In the genomic region with DNA sequence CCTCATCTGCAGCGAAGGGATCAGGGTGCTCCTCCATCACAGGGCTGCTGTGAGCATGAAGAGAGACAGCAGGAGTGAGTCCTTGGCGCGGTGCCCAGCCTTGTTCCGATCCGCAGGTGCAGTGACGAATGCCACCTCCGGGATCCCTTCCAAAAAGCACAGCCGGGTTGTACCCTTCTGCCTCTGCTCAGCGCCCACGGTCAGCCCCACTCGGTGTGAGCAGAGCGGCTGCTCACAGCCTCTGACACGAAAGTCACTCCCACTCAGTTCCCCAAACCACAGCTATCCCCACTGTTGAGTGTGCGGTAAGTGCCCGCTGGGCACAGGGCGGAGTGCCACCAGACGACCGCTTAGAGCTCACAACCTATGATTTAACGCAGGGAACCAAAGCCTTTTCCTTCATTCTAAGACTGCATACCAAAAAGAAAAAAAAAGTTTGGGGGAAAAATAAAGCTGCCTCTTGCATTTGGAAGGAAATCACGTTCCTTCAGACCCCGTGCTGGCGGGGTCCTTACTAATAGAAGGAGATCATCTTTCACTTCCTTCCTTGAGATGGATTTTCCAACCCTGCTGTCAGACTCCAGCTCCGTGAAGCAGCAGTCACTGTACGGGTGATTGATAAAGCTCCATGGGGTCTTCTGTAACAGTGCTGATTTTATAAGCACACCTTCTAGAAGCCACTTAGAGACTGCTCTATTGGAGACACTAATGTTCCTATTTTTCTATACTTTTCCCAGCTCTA, we compare ENCODE assay signal across 11 cellular contexts. TPM values are rescaled to one million over a fixed set of nuclear protein-coding genes. Genes with fewer than 3 reads are reported as not detected.
DNase-seq lines count a peak whose midpoint lies in the region; ATAC-seq and TF ChIP-seq lines count a peak whose summit lies in the region.
"Had no signal": no experiment of that assay in that cellular context is flagged by ENCODE, and none has a peak within 500 bp of the region (broad histone marks: within the 10 kb centered on the region; RNA-seq: fewer than 3 reads in every experiment).

No MANE protein-coding gene starts in this region.

- H3K4me3 ChIP-seq in DND-41 (ENCODE audit: low read depth in 1 of 2, low read length in 2 of 2) = peak overlapping the region in 1 of 2 experiments; percentile 12; a peak in 1 of 4 replicates
- H3K4me3 ChIP-seq in SK-N-MC = peak overlapping the region; percentile 55
- no peak overlapping the region for H3K4me3 ChIP-seq in vagina

- peaks cover 24% of the 10 kb centered on the region for H3K4me1 ChIP-seq in DND-41 (ENCODE audit: insufficient read depth, low read length)
- no peaks in the 10 kb centered on the region for H3K4me1 ChIP-seq in vagina

- intact Hi-C loops in vagina (cut with DNase I) = no loop called here

- H3K27ac ChIP-seq in DND-41 (ENCODE audit: low read length) (no peak overlapping the region), SK-N-MC (no peak overlapping the region), vagina (no peak overlapping the region)

- peak; percentile 76 for ATAC-seq in DND-41 (ENCODE audit: insufficient read depth, low read depth)
- no peak for ATAC-seq in HG03039 (IDR thresholded peaks at IDR 0.05; ENCODE audit: unreplicated experiment)
- no peak for ATAC-seq in GM18868 (IDR thresholded peaks at IDR 0.05; ENCODE audit: unreplicated experiment)

- H3K27ac Mint-ChIP-seq in neural crest cell (ENCODE audit: unreplicated experiment) = peak overlapping the region; percentile 85
- H3K27ac Mint-ChIP-seq: T-cell had no signal

- no peak overlapping the region for H2AFZ ChIP-seq in DND-41 (ENCODE audit: low read depth, low read length)

- no peak overlapping the region for H3K4me3 Mint-ChIP-seq in neural crest cell
- H3K4me3 Mint-ChIP-seq: T-cell had no signal

- TF ChIP-seq CTCF in DND-41 (IDR thresholded peaks at IDR 0.05; ENCODE audit: borderline replicate concordance, extremely low read depth, low read length, poor library complexity, severe bottlenecking) = no peak
- no peak for TF ChIP-seq CTCF in neural crest cell (conservative IDR thresholded peaks at IDR 0.05)
- no peak for TF ChIP-seq CTCF in vagina (IDR thresholded peaks at IDR 0.05)

- peak overlapping the region; percentile 57 for H3K4me2 ChIP-seq in DND-41 (ENCODE audit: insufficient read depth, low read length)

- H3K9ac ChIP-seq in DND-41 (ENCODE audit: low read depth, low read length) = no peak overlapping the region
- peak overlapping the region; percentile 15 for H3K9ac ChIP-seq in SK-N-MC (ENCODE audit: insufficient read length)

- H3K36me3 ChIP-seq in DND-41 (ENCODE audit: insufficient read depth, low read length) (no peaks in the 10 kb centered on the region), SK-N-MC (ENCODE audit: insufficient read depth, low read length) (no peaks in the 10 kb centered on the region), vagina (no peaks in the 10 kb centered on the region)

- H3K4me1 Mint-ChIP-seq in neural crest cell = peaks cover 6% of the 10 kb centered on the region
- H3K4me1 Mint-ChIP-seq: T-cell had no signal

- no peak for TF ChIP-seq POLR2A in vagina (IDR thresholded peaks at IDR 0.05)

- peaks cover 3% of the 10 kb centered on the region for H3K9me3 Mint-ChIP-seq in neural crest cell
- H3K9me3 Mint-ChIP-seq: T-cell had no signal

- no peaks in the 10 kb centered on the region for H4K20me1 ChIP-seq in DND-41 (ENCODE audit: insufficient read depth, low read length)

- peaks cover 3% of the 10 kb centered on the region for H3K36me3 Mint-ChIP-seq in neural crest cell (ENCODE audit: low read depth)
- H3K36me3 Mint-ChIP-seq: T-cell had no signal

- H3K9me3 ChIP-seq in DND-41 (ENCODE audit: insufficient read depth, low read length, severe bottlenecking) (no peaks in the 10 kb centered on the region), SK-N-MC (ENCODE audit: low read depth, low read length) (no peaks in the 10 kb centered on the region), vagina (no peaks in the 10 kb centered on the region)

- DNase-seq in DND-41 (peak; percentile 67), NCI-H1105 (lab: John Stamatoyannopoulos, UW) (peak; percentile 60), SK-N-MC (ENCODE audit: low read depth, low spot score) (no peak), neural crest cell (ENCODE audit: low read depth, low spot score) (no peak), vagina (ENCODE audit: extremely low spot score in 2 of 2) (no peak), hepatic stellate cell (ENCODE audit: low spot score) (no peak)
- DNase-seq: kidney; stimulated activated CD4-positive, alpha-beta T cell treated with anti-CD3 and anti-CD28 coated beads, Interleukin-12 subunit alpha, Interleukin-12 subunit beta, amount 100 ng/mL, for 4 hours; T-cell had no signal

- H3K27me3 Mint-ChIP-seq in neural crest cell (ENCODE audit: low read depth) = peaks cover 19% of the 10 kb centered on the region

- peaks cover 19% of the 10 kb centered on the region for H3K27me3 ChIP-seq in DND-41 (ENCODE audit: insufficient read depth, low read length, poor library complexity)
- no peaks in the 10 kb centered on the region for H3K27me3 ChIP-seq in vagina

- no peaks in the 10 kb centered on the region for H3K79me2 ChIP-seq in DND-41 (ENCODE audit: insufficient read depth, low read length)

RNA-seq across cellular contexts. Expression of gene TUBGCP5, which starts 34.7 kb away (rescaled TPM):
- total RNA-seq in neural crest cell (23.8 and 28.2 TPM in 2 replicates), vagina (11.3 TPM)

Comparison
In these comparisons a context has a peak if more than half of its experiments do, and no peak if none do; other contexts are left out.
1. DNase-seq: peak in DND-41 (single experiment) and NCI-H1105 (single experiment); none in SK-N-MC (single experiment), neural crest cell (single experiment), vagina (0 of 2) and hepatic stellate cell (single experiment).